28 cellular contexts compared by ENCODE assay signal in genomic region chr14:35895256-35895655, GRCh38.
"Had no signal": no experiment of that assay in that cellular context is flagged by ENCODE, and none has a peak within 500 bp of the region (broad histone marks: within the 10 kb centered on the region; RNA-seq: fewer than 3 reads in every experiment).

No MANE protein-coding gene starts in this region.

- H3K36me3 ChIP-seq: ovary, spleen, suprapubic skin, tibial artery, transverse colon, upper lobe of right lung, uterus had no signal

- ATAC-seq: natural killer cell; psoas muscle; right cardiac atrium; sciatic nerve; stimulated activated memory B cell treated with anti-CD40 and anti-IgM and Interleukin-4, amounts not matched to agents 10 μg/mL and 1 μg/mL and 100 μg/mL, for 72 hours; stimulated activated naive CD8-positive, alpha-beta T cell treated with anti-CD3 and anti-CD28 coated beads, Interleukin-15, amount 100 ng/mL, for 72 hours; stimulated activated naive CD8-positive, alpha-beta T cell treated with anti-CD3 and anti-CD28 coated beads, Interleukin-15, Interleukin-2, amounts not matched to agents 100 U/mL and 50 U/mL, for 24 hours; upper lobe of right lung had no signal

- H3K9me3 ChIP-seq: ovary, testis, uterus had no signal

- H3K4me2 ChIP-seq: neural progenitor cell, smooth muscle cell had no signal

- DNase-seq: natural killer cell; occipital lobe; ovary; posterior cingulate gyrus; psoas muscle; right cardiac atrium; spleen; stimulated activated CD4-positive, alpha-beta T cell treated with anti-CD3 and anti-CD28 coated beads, Interleukin-12 subunit alpha, Interleukin-12 subunit beta, amount 100 ng/mL, for 4 hours; stimulated activated CD4-positive, alpha-beta T cell treated with anti-CD3 and anti-CD28 coated beads, Interleukin-1b, Interleukin-23, amount 100 ng/mL, for 48 hours; stimulated activated CD4-positive, alpha-beta T cell treated with anti-CD3 and anti-CD28 coated beads, Interleukin-4, amount 100 ng/mL, for 1 hour; stimulated activated CD4-positive, alpha-beta T cell treated with anti-CD3 and anti-CD28 coated beads, Interleukin-4, amount 100 ng/mL, for 4 hours; stimulated activated CD8-positive, alpha-beta memory T cell treated with anti-CD3 and anti-CD28 coated beads, Interleukin-4, amount 100 ng/mL, for 48 hours; stimulated activated naive CD4-positive, alpha-beta T cell; stimulated activated naive CD8-positive, alpha-beta T cell treated with anti-CD3 and anti-CD28 coated beads, Interleukin-15, amount 100 ng/mL, for 72 hours; stimulated activated naive CD8-positive, alpha-beta T cell treated with anti-CD3 and anti-CD28 coated beads, Interleukin-15, Interleukin-2, amounts not matched to agents 100 U/mL and 50 U/mL, for 24 hours; substantia nigra; testis; tibial artery; transverse colon; upper lobe of right lung; uterus had no signal

- H3K27me3 ChIP-seq: neural progenitor cell, ovary, spleen, suprapubic skin, testis, tibial artery, transverse colon, upper lobe of right lung, uterus had no signal

- H2AFZ ChIP-seq: neural progenitor cell, parathyroid adenoma had no signal

- H3K27ac ChIP-seq: neural progenitor cell, ovary, parathyroid adenoma, psoas muscle, skin epidermis, spleen, suprapubic skin, testis, tibial artery, transverse colon, upper lobe of right lung, uterus had no signal

- H3K4me3 ChIP-seq: neural progenitor cell, ovary, psoas muscle, skin epidermis, smooth muscle cell, spleen, suprapubic skin, testis, tibial artery, transverse colon, upper lobe of right lung, uterus had no signal

- H3K4me1 ChIP-seq: parathyroid adenoma, psoas muscle, spleen, suprapubic skin, testis, tibial artery, transverse colon, upper lobe of right lung, uterus had no signal

- H3K9ac ChIP-seq: neural progenitor cell, parathyroid adenoma had no signal
